8 cellular contexts compared by ENCODE assay signal in genomic region chr1:26122988-26123973, GRCh38. TPM values are rescaled to one million over a fixed set of nuclear protein-coding genes. Genes with fewer than 3 reads are reported as not detected.
DNase-seq lines count a peak whose midpoint lies in the region; ATAC-seq, FAIRE-seq and TF ChIP-seq lines count a peak whose summit lies in the region.

No MANE protein-coding gene starts in this region.

- no peak for TF ChIP-seq CTCF in choroid plexus epithelial cell (conservative IDR thresholded peaks at IDR 0.05; ENCODE audit: low read depth, low read length)

- H3K9me3 ChIP-seq in small intestine (ENCODE audit: control insufficient read depth, low read depth): no peaks in the 10 kb centered on the region

- peaks cover 2 to 4% of the 10 kb centered on the region in 2 donors for H3K36me3 ChIP-seq in small intestine (ENCODE audit: control insufficient read depth in 2 of 2, insufficient read depth in 2 of 2, low read length in 2 of 2)

- H3K4me1 ChIP-seq in small intestine (ENCODE audit: control insufficient read depth in 2 of 2, insufficient read depth in 1 of 2, low read depth in 1 of 2, low read length in 1 of 2): no peaks in the 10 kb centered on the region

- no peaks in the 10 kb centered on the region for H3K27me3 ChIP-seq in small intestine (ENCODE audit: control insufficient read depth in 2 of 2, insufficient read depth in 2 of 2, low read length in 2 of 2)

- no peak overlapping the region for H3K27ac ChIP-seq in small intestine (ENCODE audit: low read depth in 1 of 2, low read length in 1 of 2)

- DNase-seq in activated CD4-positive, alpha-beta T cell treated with anti-CD3 and anti-CD28 coated beads for 48 hours: peak; percentile 20
- DNase-seq in activated CD4-positive, alpha-beta T cell treated with anti-CD3 and anti-CD28 coated beads, Interleukin-2, amount 50 U/mL, for 4 hours: no peak
- peak; percentile 63 for DNase-seq in RCC 7860 (ENCODE audit: low spot score)
- DNase-seq in choroid plexus epithelial cell (ENCODE audit: low read depth): peak; percentile 78
- peak; percentile 36 for DNase-seq in small intestine
- no peak for DNase-seq in NCI-H2171 (lab: John Stamatoyannopoulos, UW)

- WGBS in small intestine, 3 donors: 74 to 86% (median 81%) methylated on average over 7 of the region's 7 CpGs

- H3K4me3 ChIP-seq in choroid plexus epithelial cell (ENCODE audit: low read depth, low read length) (no peak overlapping the region), small intestine (ENCODE audit: low read depth in 1 of 2, low read length in 2 of 2) (no peak overlapping the region)

- peak; percentile 92 for FAIRE-seq in RCC 7860 (lab: Jason Lieb, UNC)
- no peak for FAIRE-seq in small intestine (lab: Jason Lieb, UNC)

- ATAC-seq in HG02571 (IDR thresholded peaks at IDR 0.05; ENCODE audit: unreplicated experiment) (no peak), HG03442 (IDR thresholded peaks at IDR 0.05; ENCODE audit: unreplicated experiment) (no peak)

RNA-seq across cellular contexts. Expression of gene PDIK1L, which starts 11.7 kb away (rescaled TPM):
- 1 to 10 TPM; 3.2 to 5.9 (median 4.7) TPM for polyA plus RNA-seq in small intestine

RNA-seq across cellular contexts. Expression of gene FAM110D, which starts 35.6 kb away (rescaled TPM):
- 1 to 10 TPM in 1 of 3 donors, under 1 TPM in 1, not detected in 1; 0.54 to 3.1 TPM for polyA plus RNA-seq in small intestine

RNA-seq across cellular contexts. Expression of gene C1orf232, which starts 45.5 kb away (rescaled TPM):
- polyA plus RNA-seq in small intestine: not detected

RNA-seq across cellular contexts. Expression of gene ZNF593, which starts 46.4 kb away (rescaled TPM):
- 100 to 1,000 TPM in 2 of 3 donors, 10 to 100 TPM in 1; 67.3 to 152 (median 122) TPM for polyA plus RNA-seq in small intestine

RNA-seq across cellular contexts. Expression of gene ZNF593OS, which starts 48.4 kb away (rescaled TPM):
- polyA plus RNA-seq in small intestine: under 1 TPM in 1 of 3 donors, not detected in 2; 0.16 TPM

Comparison
In these comparisons a context has a peak if more than half of its experiments do, and no peak if none do; other contexts are left out.
1. DNase-seq: peak in activated CD4-positive, alpha-beta T cell treated with anti-CD3 and anti-CD28 coated beads for 48 hours (single experiment), RCC 7860 (single experiment), choroid plexus epithelial cell (single experiment) and small intestine (single experiment); none in activated CD4-positive, alpha-beta T cell treated with anti-CD3 and anti-CD28 coated beads, Interleukin-2, amount 50 U/mL, for 4 hours (0 of 2) and NCI-H2171 (single experiment).